15 cellular contexts compared by ENCODE assay signal in genomic region chr2:179486969-179487752, GRCh38.
DNase-seq lines count a peak whose midpoint lies in the region; ATAC-seq and TF ChIP-seq lines count a peak whose summit lies in the region.
"Had no signal": no experiment of that assay in that cellular context is flagged by ENCODE, and none has a peak within 500 bp of the region (broad histone marks: within the 10 kb centered on the region; RNA-seq: fewer than 3 reads in every experiment).

No MANE protein-coding gene starts in this region.

- no peak for TF ChIP-seq CTCF in cardiac muscle cell (IDR thresholded peaks at IDR 0.05; ENCODE audit: low read depth, low read length)
- TF ChIP-seq CTCF in gastrocnemius medialis (IDR thresholded peaks at IDR 0.05 in 4 of 5, conservative IDR thresholded peaks at IDR 0.05 in 1 of 5), result no peak
- no peak for TF ChIP-seq CTCF in CD14-positive monocyte (IDR thresholded peaks at IDR 0.05)

- peaks cover 0 to 5% (median 0%) of the 10 kb centered on the region in 7 donors for H3K9me3 Mint-ChIP-seq in CD14-positive monocyte
- H3K9me3 Mint-ChIP-seq: activated naive CD4-positive, alpha-beta T cell treated with anti-CD3 and anti-CD28 coated beads for 36 hours; CD8-positive, alpha-beta T cell had no signal

- H3K4me3 ChIP-seq in cardiac muscle cell (no peak overlapping the region), gastrocnemius medialis (no peak overlapping the region)
- H3K4me3 ChIP-seq: SK-N-MC, spleen had no signal

- intact Hi-C loops in gastrocnemius medialis (cut with DNase I; ENCODE audit: low total_unique reads) (no loop called here), CD14-positive monocyte (cut with micrococcal nuclease) (no loop called here)

- H3K27ac Mint-ChIP-seq in CD14-positive monocyte, result no peak overlapping the region
- H3K27ac Mint-ChIP-seq: activated naive CD4-positive, alpha-beta T cell treated with anti-CD3 and anti-CD28 coated beads for 36 hours; CD8-positive, alpha-beta T cell had no signal

- H3K36me3 Mint-ChIP-seq in CD14-positive monocyte, result no peaks in the 10 kb centered on the region
- H3K36me3 Mint-ChIP-seq: CD8-positive, alpha-beta T cell had no signal

- TF ChIP-seq POLR2A in gastrocnemius medialis (IDR thresholded peaks at IDR 0.05), result no peak

- peak; percentile 21 to 36 for ATAC-seq in gastrocnemius medialis
- no peak for ATAC-seq in HG02610 (IDR thresholded peaks at IDR 0.05; ENCODE audit: unreplicated experiment)
- ATAC-seq: CD8-positive, alpha-beta T cell had no signal

- peak overlapping the region; percentile 3 for H3K27ac ChIP-seq in cardiac muscle cell
- H3K27ac ChIP-seq in gastrocnemius medialis, result no peak overlapping the region
- H3K27ac ChIP-seq: SK-N-MC, spleen had no signal

- DNase-seq in DMS53 (lab: John Stamatoyannopoulos, UW) (peak; percentile 37), DMS53 treated with DMSO at 0.1 percent for 48 hours (lab: John Stamatoyannopoulos, UW; ENCODE audit: unreplicated experiment) (no peak), NCI-H524 treated with DMSO at 0.1 percent for 48 hours (lab: John Stamatoyannopoulos, UW) (peak; percentile 25), cardiac muscle cell (ENCODE audit: low read depth in 1 of 2, low spot score in 1 of 2) (peak in 1 of 2 donors; percentile 71), gastrocnemius medialis (no peak), NCI-H1694 (lab: John Stamatoyannopoulos, UW) (no peak), CD14-positive monocyte (ENCODE audit: low spot score) (no peak)
- DNase-seq: activated naive CD4-positive, alpha-beta T cell treated with anti-CD3 and anti-CD28 coated beads for 36 hours; CD8-positive, alpha-beta T cell; HCEC 1CT; mesenchymal stem cell; nucleus accumbens; spleen had no signal

- peaks cover 0 to 1% (median 0%) of the 10 kb centered on the region in 3 donors for H3K27me3 Mint-ChIP-seq in CD14-positive monocyte (ENCODE audit: low read depth in 3 of 3)

- in situ Hi-C loops in gastrocnemius medialis (cut with MboI; ENCODE audit: low sequenced_read_pairs in 4 of 4), result no loop called here

- H3K36me3 ChIP-seq in cardiac muscle cell, result no peaks in the 10 kb centered on the region
- H3K36me3 ChIP-seq in gastrocnemius medialis, result no peaks in the 10 kb centered on the region
- H3K36me3 ChIP-seq: spleen had no signal

- H3K4me1 Mint-ChIP-seq in CD14-positive monocyte, result no peaks in the 10 kb centered on the region

- H3K27me3 ChIP-seq in cardiac muscle cell (no peaks in the 10 kb centered on the region), gastrocnemius medialis (no peaks in the 10 kb centered on the region)
- H3K27me3 ChIP-seq: spleen had no signal

- H3K9me3 ChIP-seq in cardiac muscle cell (ENCODE audit: low read depth) (no peaks in the 10 kb centered on the region), gastrocnemius medialis (no peaks in the 10 kb centered on the region)
- H3K9me3 ChIP-seq: spleen had no signal

- H3K4me3 Mint-ChIP-seq in CD14-positive monocyte, result no peak overlapping the region
- H3K4me3 Mint-ChIP-seq: activated naive CD4-positive, alpha-beta T cell treated with anti-CD3 and anti-CD28 coated beads for 36 hours; CD8-positive, alpha-beta T cell had no signal

- H3K4me1 ChIP-seq in cardiac muscle cell (ENCODE audit: low read depth) (peaks cover 33% of the 10 kb centered on the region), gastrocnemius medialis (peaks cover 0 to 3% of the 10 kb centered on the region in 2 donors)
- H3K4me1 ChIP-seq: spleen had no signal

Comparison
In these comparisons a context has a peak if more than half of its experiments do, and no peak if none do; other contexts are left out.
1. DNase-seq: peak in DMS53 (single experiment) and NCI-H524 treated with DMSO at 0.1 percent for 48 hours (single experiment); none in DMS53 treated with DMSO at 0.1 percent for 48 hours (single experiment), gastrocnemius medialis (0 of 2), NCI-H1694 (single experiment) and CD14-positive monocyte (single experiment).